1 cellular context compared by ENCODE assay signal in the genomic region with DNA sequence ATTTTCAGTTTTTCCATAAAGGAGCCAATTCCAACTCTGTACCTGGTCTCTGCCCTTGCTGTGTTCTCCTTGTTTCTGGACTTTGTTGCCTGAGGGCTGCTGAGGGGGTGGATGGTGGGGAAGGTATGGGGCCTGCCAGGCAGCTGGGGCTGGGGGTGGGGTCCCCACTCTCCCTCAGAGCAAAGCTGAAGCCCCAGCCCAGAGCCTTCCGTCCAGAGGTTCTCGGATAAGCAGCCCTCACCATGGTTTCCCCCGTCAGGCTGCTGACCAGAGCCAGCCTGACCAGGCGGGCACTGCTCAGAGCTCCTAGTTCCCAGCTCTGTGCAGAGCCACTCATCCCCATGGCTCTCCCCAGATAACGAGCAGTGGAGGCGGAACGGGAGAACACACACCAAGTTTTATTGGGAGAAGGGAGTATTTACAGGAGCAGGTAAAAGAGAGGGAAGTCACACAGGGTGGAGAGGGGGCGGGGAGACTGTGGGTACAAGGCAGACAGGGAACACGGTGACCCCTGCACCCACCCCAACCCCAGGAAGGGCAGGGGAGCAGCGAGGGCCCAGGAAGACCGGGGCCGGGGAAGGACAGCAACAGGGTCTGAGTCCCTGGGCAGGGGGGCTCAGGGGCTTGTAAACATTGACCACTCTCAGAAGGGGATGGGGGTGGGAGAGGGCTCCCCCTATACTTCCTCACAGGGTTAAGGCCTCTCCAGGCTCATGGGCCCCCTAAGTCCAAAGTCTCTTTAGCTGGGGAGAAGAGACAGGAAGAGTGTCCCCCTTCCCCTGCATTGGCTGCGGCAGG.
TF ChIP-seq lines count a peak whose summit lies in the region.

No MANE protein-coding gene starts in this region.

TF ChIP-seq in WTC11, 78 proteins besides CTCF, POLR2A, EP300 and RAD21 (continued from another document):
- TF ChIP-seq, protein P1, sequence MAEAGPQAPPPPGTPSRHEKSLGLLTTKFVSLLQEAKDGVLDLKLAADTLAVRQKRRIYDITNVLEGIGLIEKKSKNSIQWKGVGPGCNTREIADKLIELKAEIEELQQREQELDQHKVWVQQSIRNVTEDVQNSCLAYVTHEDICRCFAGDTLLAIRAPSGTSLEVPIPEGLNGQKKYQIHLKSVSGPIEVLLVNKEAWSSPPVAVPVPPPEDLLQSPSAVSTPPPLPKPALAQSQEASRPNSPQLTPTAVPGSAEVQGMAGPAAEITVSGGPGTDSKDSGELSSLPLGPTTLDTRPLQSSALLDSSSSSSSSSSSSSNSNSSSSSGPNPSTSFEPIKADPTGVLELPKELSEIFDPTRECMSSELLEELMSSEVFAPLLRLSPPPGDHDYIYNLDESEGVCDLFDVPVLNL (CRISPR knock-in tag; IDR thresholded peaks at IDR 0.05; ENCODE audit: borderline replicate concordance, low read depth) = no peak
- TF ChIP-seq, protein P2, sequence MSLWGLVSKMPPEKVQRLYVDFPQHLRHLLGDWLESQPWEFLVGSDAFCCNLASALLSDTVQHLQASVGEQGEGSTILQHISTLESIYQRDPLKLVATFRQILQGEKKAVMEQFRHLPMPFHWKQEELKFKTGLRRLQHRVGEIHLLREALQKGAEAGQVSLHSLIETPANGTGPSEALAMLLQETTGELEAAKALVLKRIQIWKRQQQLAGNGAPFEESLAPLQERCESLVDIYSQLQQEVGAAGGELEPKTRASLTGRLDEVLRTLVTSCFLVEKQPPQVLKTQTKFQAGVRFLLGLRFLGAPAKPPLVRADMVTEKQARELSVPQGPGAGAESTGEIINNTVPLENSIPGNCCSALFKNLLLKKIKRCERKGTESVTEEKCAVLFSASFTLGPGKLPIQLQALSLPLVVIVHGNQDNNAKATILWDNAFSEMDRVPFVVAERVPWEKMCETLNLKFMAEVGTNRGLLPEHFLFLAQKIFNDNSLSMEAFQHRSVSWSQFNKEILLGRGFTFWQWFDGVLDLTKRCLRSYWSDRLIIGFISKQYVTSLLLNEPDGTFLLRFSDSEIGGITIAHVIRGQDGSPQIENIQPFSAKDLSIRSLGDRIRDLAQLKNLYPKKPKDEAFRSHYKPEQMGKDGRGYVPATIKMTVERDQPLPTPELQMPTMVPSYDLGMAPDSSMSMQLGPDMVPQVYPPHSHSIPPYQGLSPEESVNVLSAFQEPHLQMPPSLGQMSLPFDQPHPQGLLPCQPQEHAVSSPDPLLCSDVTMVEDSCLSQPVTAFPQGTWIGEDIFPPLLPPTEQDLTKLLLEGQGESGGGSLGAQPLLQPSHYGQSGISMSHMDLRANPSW (CRISPR knock-in tag; conservative IDR thresholded peaks at IDR 0.05; ENCODE audit: low read depth) = no peak
- TF ChIP-seq ZNF317 (CRISPR knock-in tag; IDR thresholded peaks at IDR 0.05; ENCODE audit: borderline replicate concordance, low read depth) (no peak), SP1 (CRISPR knock-in tag; conservative IDR thresholded peaks at IDR 0.05) (no peak)
- TF ChIP-seq, protein P3, sequence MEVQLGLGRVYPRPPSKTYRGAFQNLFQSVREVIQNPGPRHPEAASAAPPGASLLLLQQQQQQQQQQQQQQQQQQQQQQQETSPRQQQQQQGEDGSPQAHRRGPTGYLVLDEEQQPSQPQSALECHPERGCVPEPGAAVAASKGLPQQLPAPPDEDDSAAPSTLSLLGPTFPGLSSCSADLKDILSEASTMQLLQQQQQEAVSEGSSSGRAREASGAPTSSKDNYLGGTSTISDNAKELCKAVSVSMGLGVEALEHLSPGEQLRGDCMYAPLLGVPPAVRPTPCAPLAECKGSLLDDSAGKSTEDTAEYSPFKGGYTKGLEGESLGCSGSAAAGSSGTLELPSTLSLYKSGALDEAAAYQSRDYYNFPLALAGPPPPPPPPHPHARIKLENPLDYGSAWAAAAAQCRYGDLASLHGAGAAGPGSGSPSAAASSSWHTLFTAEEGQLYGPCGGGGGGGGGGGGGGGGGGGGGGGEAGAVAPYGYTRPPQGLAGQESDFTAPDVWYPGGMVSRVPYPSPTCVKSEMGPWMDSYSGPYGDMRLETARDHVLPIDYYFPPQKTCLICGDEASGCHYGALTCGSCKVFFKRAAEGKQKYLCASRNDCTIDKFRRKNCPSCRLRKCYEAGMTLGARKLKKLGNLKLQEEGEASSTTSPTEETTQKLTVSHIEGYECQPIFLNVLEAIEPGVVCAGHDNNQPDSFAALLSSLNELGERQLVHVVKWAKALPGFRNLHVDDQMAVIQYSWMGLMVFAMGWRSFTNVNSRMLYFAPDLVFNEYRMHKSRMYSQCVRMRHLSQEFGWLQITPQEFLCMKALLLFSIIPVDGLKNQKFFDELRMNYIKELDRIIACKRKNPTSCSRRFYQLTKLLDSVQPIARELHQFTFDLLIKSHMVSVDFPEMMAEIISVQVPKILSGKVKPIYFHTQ (CRISPR knock-in tag; IDR thresholded peaks at IDR 0.05) = no peak
- TF ChIP-seq, protein P4, sequence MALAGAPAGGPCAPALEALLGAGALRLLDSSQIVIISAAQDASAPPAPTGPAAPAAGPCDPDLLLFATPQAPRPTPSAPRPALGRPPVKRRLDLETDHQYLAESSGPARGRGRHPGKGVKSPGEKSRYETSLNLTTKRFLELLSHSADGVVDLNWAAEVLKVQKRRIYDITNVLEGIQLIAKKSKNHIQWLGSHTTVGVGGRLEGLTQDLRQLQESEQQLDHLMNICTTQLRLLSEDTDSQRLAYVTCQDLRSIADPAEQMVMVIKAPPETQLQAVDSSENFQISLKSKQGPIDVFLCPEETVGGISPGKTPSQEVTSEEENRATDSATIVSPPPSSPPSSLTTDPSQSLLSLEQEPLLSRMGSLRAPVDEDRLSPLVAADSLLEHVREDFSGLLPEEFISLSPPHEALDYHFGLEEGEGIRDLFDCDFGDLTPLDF (CRISPR knock-in tag; IDR thresholded peaks at IDR 0.05) = no peak
